In the genomic region with DNA sequence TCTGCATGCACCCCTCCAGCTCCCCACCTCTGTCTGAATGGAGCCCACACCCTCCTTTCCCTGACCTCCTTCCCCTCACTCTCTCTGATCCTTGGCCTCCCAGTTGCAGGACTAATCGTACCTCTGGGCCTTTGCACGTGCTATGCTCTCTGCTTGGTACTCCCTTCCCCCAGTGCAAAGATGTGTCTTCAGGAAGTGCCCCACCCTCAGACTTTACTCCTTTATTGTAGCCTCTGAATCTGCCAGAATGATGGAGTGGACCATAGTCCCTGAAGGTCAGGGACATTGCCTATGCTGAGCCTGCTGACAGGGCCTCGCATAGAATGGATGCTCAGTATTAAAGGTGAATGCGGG, we compare ENCODE assay signal across 8 cellular contexts. TPM values are rescaled to one million over a fixed set of nuclear protein-coding genes. Genes with fewer than 3 reads are reported as not detected.
DNase-seq lines count a peak whose midpoint lies in the region; ATAC-seq and TF ChIP-seq lines count a peak whose summit lies in the region.

No MANE protein-coding gene starts in this region.

- H4K20me1 ChIP-seq in GM23248 (ENCODE audit: insufficient read depth), result peaks cover 8% of the 10 kb centered on the region; the same call in 1 of the 2 replicates
- H4K20me1 ChIP-seq in SU-DHL-6 (ENCODE audit: low read depth, low read length), result no peaks in the 10 kb centered on the region

- H3K27ac ChIP-seq in GM23248 (peak overlapping the region; percentile 99), SU-DHL-6 (ENCODE audit: low read depth, low read length) (no peak overlapping the region), epithelial cell of prostate (peak overlapping the region; percentile 98), rectal smooth muscle tissue (ENCODE audit: low read depth, low read length) (peak overlapping the region; percentile 95)

- H3K4me2 ChIP-seq in GM23248 (ENCODE audit: unreplicated experiment) (peak overlapping the region; percentile 81), SU-DHL-6 (ENCODE audit: low read depth, low read length, poor library complexity, severe bottlenecking) (peak overlapping the region; percentile 63)

- H3F3A ChIP-seq in GM23248 (ENCODE audit: insufficient read depth), result peaks cover 22% of the 10 kb centered on the region
- peaks cover 9% of the 10 kb centered on the region for H3F3A ChIP-seq in SU-DHL-6 (ENCODE audit: insufficient read depth)

- ATAC-seq in HG02678 (IDR thresholded peaks at IDR 0.05; ENCODE audit: unreplicated experiment), result no peak
- no peak for ATAC-seq in HG03565 (IDR thresholded peaks at IDR 0.05; ENCODE audit: unreplicated experiment)
- ATAC-seq in HG03095 (IDR thresholded peaks at IDR 0.05; ENCODE audit: unreplicated experiment), result no peak
- ATAC-seq in GM21723 (IDR thresholded peaks at IDR 0.05; ENCODE audit: unreplicated experiment), result no peak

- H3K9me3 ChIP-seq in GM23248 (ENCODE audit: low read depth) (no peaks in the 10 kb centered on the region), SU-DHL-6 (ENCODE audit: insufficient read depth, low read length) (no peaks in the 10 kb centered on the region)

- no peak for TF ChIP-seq CTCF in SU-DHL-6 (IDR thresholded peaks at IDR 0.05; ENCODE audit: insufficient read depth, low read length, poor library complexity, severe bottlenecking)

- H3K36me3 ChIP-seq in GM23248 (ENCODE audit: low read depth), result peaks cover 8% of the 10 kb centered on the region
- no peaks in the 10 kb centered on the region for H3K36me3 ChIP-seq in SU-DHL-6 (ENCODE audit: low read length)
- H3K36me3 ChIP-seq in rectal smooth muscle tissue (ENCODE audit: control insufficient read depth, insufficient read depth, low read length), result peaks cover 12% of the 10 kb centered on the region

- peak overlapping the region; percentile 96 for H3K9ac ChIP-seq in GM23248
- H3K9ac ChIP-seq in SU-DHL-6 (ENCODE audit: low read length), result no peak overlapping the region
- peak overlapping the region; percentile 68 for H3K9ac ChIP-seq in rectal smooth muscle tissue (ENCODE audit: low read length)

- DNase-seq in GM23248 (no peak), epithelial cell of prostate (ENCODE audit: low read depth, low spot score) (no peak)

- H2AFZ ChIP-seq in GM23248 (no peak overlapping the region), SU-DHL-6 (ENCODE audit: low read depth, low read length, severe bottlenecking) (no peak overlapping the region)

- H3K4me1 ChIP-seq in GM23248 (ENCODE audit: insufficient read depth) (peaks cover 19% of the 10 kb centered on the region), rectal smooth muscle tissue (ENCODE audit: control insufficient read depth, insufficient read depth, low read length) (peaks cover 20% of the 10 kb centered on the region)

- H3K4me3 ChIP-seq in GM23248, result peak overlapping the region; percentile 71
- no peak overlapping the region for H3K4me3 ChIP-seq in SU-DHL-6 (ENCODE audit: insufficient read depth, low read length, poor library complexity, severe bottlenecking)
- peak overlapping the region; percentile 60 for H3K4me3 ChIP-seq in rectal smooth muscle tissue (ENCODE audit: low read length)

- no peaks in the 10 kb centered on the region for H3K9me2 ChIP-seq in GM23248 (ENCODE audit: insufficient read depth)
- no peaks in the 10 kb centered on the region for H3K9me2 ChIP-seq in SU-DHL-6 (replicated peaks; ENCODE audit: insufficient read depth, low read length)

- H3K79me2 ChIP-seq in GM23248 (ENCODE audit: insufficient read depth), result peaks cover 26% of the 10 kb centered on the region
- H3K79me2 ChIP-seq in SU-DHL-6 (ENCODE audit: insufficient read depth, low read length), result no peaks in the 10 kb centered on the region

- 61 to 73% methylated on average over 4 of the region's 4 CpGs for WGBS in GM23248 (ENCODE audit: low coverage in 1 of 2, low lambda C conversion rate in 2 of 2, missing lambda C conversion rate in 2 of 2), 2 experiments

- in situ Hi-C loops in GM23248 (cut with MboI), result no loop called here

- H3K27me3 ChIP-seq in GM23248 (replicated peaks; ENCODE audit: insufficient read depth) (no peaks in the 10 kb centered on the region), SU-DHL-6 (ENCODE audit: low read length) (no peaks in the 10 kb centered on the region), rectal smooth muscle tissue (ENCODE audit: control insufficient read depth, insufficient read depth, low read length) (no peaks in the 10 kb centered on the region)

RNA-seq across cellular contexts. Expression of a gene that starts 1.3 kb away (rescaled TPM):
- total RNA-seq in GM23248 (2014; rRNA removed; shearing (Covaris generic)), result 123 and 172 TPM in 2 replicates
- 15.3 and 17.9 TPM in 2 replicates for polyA plus RNA-seq in GM23248 (2016; fragmentation: Nextera tagmentation; extraction: Ambion mirVana)

RNA-seq across cellular contexts. Expression of a gene that starts 8.5 kb away (rescaled TPM):
- 0.11 and 0.25 TPM in 2 replicates for total RNA-seq in GM23248 (2014; rRNA removed; shearing (Covaris generic))
- 0.16 and 0.33 TPM in 2 replicates for polyA plus RNA-seq in GM23248 (2016; fragmentation: Nextera tagmentation; extraction: Ambion mirVana)

RNA-seq across cellular contexts. Expression of a gene that starts 40.1 kb away (rescaled TPM):
- total RNA-seq in GM23248 (2014; rRNA removed; shearing (Covaris generic)), result 167 and 203 TPM in 2 replicates
- 200 and 208 TPM in 2 replicates for polyA plus RNA-seq in GM23248 (2016; fragmentation: Nextera tagmentation; extraction: Ambion mirVana)

RNA-seq across cellular contexts. Expression of a gene that starts 56.5 kb away (rescaled TPM):
- under 0.01 and 0.22 TPM in 2 replicates for total RNA-seq in GM23248 (2014; rRNA removed; shearing (Covaris generic))
- polyA plus RNA-seq in GM23248 (2016; fragmentation: Nextera tagmentation; extraction: Ambion mirVana), result 0.40 and 1.0 TPM in 2 replicates

RNA-seq across cellular contexts. Expression of a gene that starts 57.6 kb away (rescaled TPM):
- total RNA-seq in GM23248 (2014; rRNA removed; shearing (Covaris generic)), result 12.0 and 20.5 TPM in 2 replicates
- 9.4 and 14.5 TPM in 2 replicates for polyA plus RNA-seq in GM23248 (2016; fragmentation: Nextera tagmentation; extraction: Ambion mirVana)
